ENCODE assay signal across 8 cellular contexts in genomic region chr2:19989681-19990415, GRCh38. TPM values are rescaled to one million over a fixed set of nuclear protein-coding genes. Genes with fewer than 3 reads are reported as not detected.
DNase-seq lines count a peak whose midpoint lies in the region; ATAC-seq, FAIRE-seq and TF ChIP-seq lines count a peak whose summit lies in the region.

Gene WDR35 (minus strand): TSS chr2:19990105. CDS start chr2:19990015, 90 bp downstream.

- H3K4me1 ChIP-seq in Caco-2 (peaks cover 6% of the 10 kb centered on the region), endothelial cell of umbilical vein (ENCODE audit: control insufficient read depth, extremely low read depth, insufficient read depth, low read length) (peaks cover 13% of the 10 kb centered on the region)

- H3K27me3 ChIP-seq in Caco-2 (replicated peaks; ENCODE audit: control insufficient read depth, insufficient read depth, low read length) = no peaks in the 10 kb centered on the region
- H3K27me3 ChIP-seq in endothelial cell of umbilical vein (ENCODE audit: control insufficient read depth in 2 of 2, insufficient read depth in 2 of 2, low read length in 2 of 2) = no peaks in the 10 kb centered on the region

- DNase-seq in Caco-2 (peak; percentile 91 to 96), HT-29 (ENCODE audit: low spot score) (peak; percentile 94), NOMO-1 (lab: John Stamatoyannopoulos, UW; ENCODE audit: unreplicated experiment in 2 of 2) (peak; percentile 13 to 49), endothelial cell of umbilical vein (ENCODE audit: low read depth, low spot score) (peak; percentile 53), mesothelial cell of epicardium (ENCODE audit: low spot score in 2 of 2, unreplicated experiment in 2 of 2) (peak; percentile 89 to 95)
- DNase-seq in activated CD8-positive, alpha-beta memory T cell treated with anti-CD3 and anti-CD28 coated beads, Interleukin-2, amount 50 U/mL, for 1 hour (ENCODE audit: extremely low read depth) = peak; percentile 65
- DNase-seq in stimulated activated CD8-positive, alpha-beta memory T cell treated with anti-CD3 and anti-CD28 coated beads, Interleukin-15, amount 100 ng/mL, for 4 hours (ENCODE audit: low read depth in 2 of 2) = peak; percentile 78 to 83

- intact Hi-C loops in Caco-2 (cut with micrococcal nuclease; ENCODE audit: unreplicated experiment) = loop anchor here (2.0 kb wide), 2 partner anchors 33 to 61 kb away; partner anchors contain the start of gene LAPTM4A
- intact Hi-C loops in endothelial cell of umbilical vein (cut with micrococcal nuclease) = loop anchor here (1.0 to 2.0 kb wide), 2 partner anchors 23 to 87 kb away; no protein-coding TSS in a partner anchor

- H3K4me1 Mint-ChIP-seq in Caco-2 (ENCODE audit: low read depth, unreplicated experiment) (peaks cover 8% of the 10 kb centered on the region), mesothelial cell of epicardium (peaks cover 32% of the 10 kb centered on the region)

- H4K20me1 ChIP-seq in endothelial cell of umbilical vein (replicated peaks; ENCODE audit: control insufficient read depth, extremely low read depth, insufficient read depth, low read length) = no peaks in the 10 kb centered on the region

- POLR2A ChIA-PET in Caco-2 (lab: Charles Lee) (interaction anchor here (0.6 to 1.1 kb wide), 3 partner anchors 22 to 422 kb away, joined by 3 to 7 read pairs (median 5); partner anchors contain the start of gene LAPTM4A), endothelial cell of umbilical vein (lab: Charles Lee) (interaction anchor here (1.3 to 1.5 kb wide), 2 partner anchors 26 to 88 kb away, joined by 3 read pairs; partner anchors contain the start of gene TTC32)

- H3K27ac ChIP-seq in endothelial cell of umbilical vein (ENCODE audit: insufficient read depth, low read depth, low read length) = peak within 1 kb of the TSS; percentile 40

- peak within 1 kb of the TSS; percentile 73 for H3K4me3 ChIP-seq in Caco-2 (ENCODE audit: low read depth, low read length)
- H3K4me3 ChIP-seq in endothelial cell of umbilical vein (replicated peaks in 1 of 3; ENCODE audit: insufficient read depth in 1 of 3, low read depth in 1 of 3, low read length in 3 of 3) = peak within 1 kb of the TSS; percentile 31 to 78 (median 74)

- peak; percentile 83 for TF ChIP-seq POLR2A in endothelial cell of umbilical vein (IDR thresholded peaks at IDR 0.05; ENCODE audit: low read depth, low read length)

- H3K9me1 ChIP-seq in endothelial cell of umbilical vein (replicated peaks; ENCODE audit: control insufficient read depth, extremely low read depth, insufficient read depth, low read length) = no peaks in the 10 kb centered on the region

- CTCF ChIA-PET in Caco-2 (lab: Charles Lee) (interaction anchor here (0.6 to 1.2 kb wide), 4 partner anchors 26 to 275 kb away, joined by 3 to 9 read pairs (median 4); no protein-coding TSS in a partner anchor), endothelial cell of umbilical vein (lab: Charles Lee) (interaction anchor here (1.1 to 3.4 kb wide), 4 partner anchors 22 to 102 kb away, joined by 3 to 14 read pairs (median 5); no protein-coding TSS in a partner anchor)

- TF ChIP-seq CTCF in Caco-2 (IDR thresholded peaks at IDR 0.05; ENCODE audit: insufficient read depth in 1 of 2, low read depth in 1 of 2, low read length in 1 of 2, severe bottlenecking in 1 of 2, unreplicated experiment in 1 of 2) (no peak), endothelial cell of umbilical vein (IDR thresholded peaks at IDR 0.05; ENCODE audit: extremely low read depth in 1 of 2, insufficient read depth in 1 of 2, low read depth in 1 of 2, low read length in 2 of 2) (no peak), mesothelial cell of epicardium (IDR thresholded peaks at IDR 0.05; ENCODE audit: unreplicated experiment) (no peak)

- BruUV-seq in Caco-2 (replicated peaks; lab: Mats Ljungman, UMichigan) (no TSS peak), endothelial cell of umbilical vein (replicated peaks; lab: Mats Ljungman, UMichigan) (TSS peak; percentile 48)

- dilution Hi-C loops in endothelial cell of umbilical vein (cut with MboI; ENCODE audit: extremely low pct_ligation_motif_present, low sequenced_read_pairs) = no loop called here

- peak; percentile 70 for FAIRE-seq in endothelial cell of umbilical vein (lab: Jason Lieb, UNC)

- H3K9me3 Mint-ChIP-seq in Caco-2 (ENCODE audit: unreplicated experiment) (no peaks in the 10 kb centered on the region), mesothelial cell of epicardium (no peaks in the 10 kb centered on the region)

- H3K9me3 ChIP-seq in Caco-2 (no peaks in the 10 kb centered on the region), endothelial cell of umbilical vein (replicated peaks; ENCODE audit: control insufficient read depth, insufficient read depth, low read length) (no peaks in the 10 kb centered on the region)

- H2AFZ ChIP-seq in endothelial cell of umbilical vein (ENCODE audit: low read depth, low read length) = peak within 1 kb of the TSS; percentile 65

- peak within 1 kb of the TSS; percentile 75 for H3K27ac Mint-ChIP-seq in Caco-2 (ENCODE audit: unreplicated experiment)
- peak within 1 kb of the TSS; percentile 85 for H3K27ac Mint-ChIP-seq in mesothelial cell of epicardium

- H3K36me3 Mint-ChIP-seq in Caco-2 (ENCODE audit: insufficient read depth, unreplicated experiment) = peaks cover 8% of the 10 kb centered on the region
- H3K36me3 Mint-ChIP-seq in mesothelial cell of epicardium = peaks cover 10% of the 10 kb centered on the region

- peak within 1 kb of the TSS; percentile 77 for H3K4me2 ChIP-seq in endothelial cell of umbilical vein (ENCODE audit: insufficient read depth, low read length)

- H3K36me3 ChIP-seq in Caco-2 (ENCODE audit: control insufficient read depth, insufficient read depth, low read length) (no peaks in the 10 kb centered on the region), endothelial cell of umbilical vein (ENCODE audit: control insufficient read depth in 2 of 2, extremely low read depth in 1 of 2, insufficient read depth in 2 of 2, low read length in 2 of 2) (no peaks in the 10 kb centered on the region)

- H3K4me3 Mint-ChIP-seq in Caco-2 (ENCODE audit: unreplicated experiment) = peak within 1 kb of the TSS; percentile 90
- H3K4me3 Mint-ChIP-seq in mesothelial cell of epicardium = peak within 1 kb of the TSS; percentile 89

- H3K27me3 Mint-ChIP-seq in Caco-2 (ENCODE audit: insufficient read depth, unreplicated experiment) (no peaks in the 10 kb centered on the region), mesothelial cell of epicardium (ENCODE audit: low read depth) (no peaks in the 10 kb centered on the region)

- peak within 1 kb of the TSS; percentile 64 for H3K9ac ChIP-seq in endothelial cell of umbilical vein (replicated peaks; ENCODE audit: extremely low read depth, insufficient read depth, low read length)

- peak; percentile 88 for ATAC-seq in GM21367 (IDR thresholded peaks at IDR 0.05; ENCODE audit: unreplicated experiment)

- H3K79me2 ChIP-seq in endothelial cell of umbilical vein (ENCODE audit: control insufficient read depth, insufficient read depth, low read length) = peaks cover 8% of the 10 kb centered on the region

TF ChIP-seq in endothelial cell of umbilical vein, 7 proteins besides CTCF, POLR2A, EP300 and RAD21:
- TF ChIP-seq, protein P1, sequence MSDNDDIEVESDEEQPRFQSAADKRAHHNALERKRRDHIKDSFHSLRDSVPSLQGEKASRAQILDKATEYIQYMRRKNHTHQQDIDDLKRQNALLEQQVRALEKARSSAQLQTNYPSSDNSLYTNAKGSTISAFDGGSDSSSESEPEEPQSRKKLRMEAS (IDR thresholded peaks at IDR 0.05; ENCODE audit: insufficient read depth, insufficient read length) = peak; percentile 87
- TF ChIP-seq JUN (IDR thresholded peaks at IDR 0.05; ENCODE audit: borderline replicate concordance, insufficient read depth, insufficient read length, low read depth) (no peak), MYC (IDR thresholded peaks at IDR 0.05; ENCODE audit: low read depth, low read length) (no peak), POLR2AphosphoS5 (IDR thresholded peaks at IDR 0.05; ENCODE audit: insufficient read depth, low read depth, low read length) (peak; percentile 80)

RNA-seq across cellular contexts. Expression of gene WDR35, which starts in this region (rescaled TPM):
- 7.2 and 8.1 TPM in 2 replicates for total RNA-seq in Caco-2 (2022)
- total RNA-seq in HT-29 (2014; rRNA removed; shearing (Covaris generic)) = 3.9 and 4.4 TPM in 2 replicates
- 8.0 TPM in 2 replicates for total RNA-seq in endothelial cell of umbilical vein
- 2.7 and 3.6 TPM in 2 replicates for polyA plus RNA-seq in endothelial cell of umbilical vein
- 3.1 and 3.7 TPM in 2 replicates for polyA plus RNA-seq in endothelial cell of umbilical vein (2011; cell fraction: cytosol; rRNA removed)
- 16.4 and 18.5 TPM in 2 replicates for polyA plus RNA-seq in endothelial cell of umbilical vein (2011; cell fraction: nucleus; rRNA removed)
- 6.4 and 7.8 TPM in 2 replicates for polyA plus RNA-seq in endothelial cell of umbilical vein (2012)
- 7.8 TPM in 2 replicates for polyA minus RNA-seq in endothelial cell of umbilical vein
- polyA minus RNA-seq in endothelial cell of umbilical vein (2011; cell fraction: cytosol; rRNA and poly(A)+ RNA removed) = 5.6 TPM
- polyA minus RNA-seq in endothelial cell of umbilical vein (2011; cell fraction: nucleus; rRNA and poly(A)+ RNA removed) = 12.9 and 14.1 TPM in 2 replicates
- 12.7 to 13.5 TPM (median 13.2 TPM) in 3 replicates for total RNA-seq in mesothelial cell of epicardium

Comparison
In these comparisons a context has a peak if more than half of its experiments do, and no peak if none do; other contexts are left out.
1. Peak in every context shown above with its lines: DNase-seq, ATAC-seq, H3K4me3 ChIP-seq and H3K27ac ChIP-seq.
2. DNase-seq: peak in every context shown above with its lines; median percentile 94 in HT-29; 94 in Caco-2; 92 in mesothelial cell of epicardium; 80 in stimulated activated CD8-positive, alpha-beta memory T cell treated with anti-CD3 and anti-CD28 coated beads, Interleukin-15, amount 100 ng/mL, for 4 hours; 65 in activated CD8-positive, alpha-beta memory T cell treated with anti-CD3 and anti-CD28 coated beads, Interleukin-2, amount 50 U/mL, for 1 hour; 53 in endothelial cell of umbilical vein; 31 in NOMO-1.